Comparison of ENCODE assay signal across 19 cellular contexts in the genomic region with DNA sequence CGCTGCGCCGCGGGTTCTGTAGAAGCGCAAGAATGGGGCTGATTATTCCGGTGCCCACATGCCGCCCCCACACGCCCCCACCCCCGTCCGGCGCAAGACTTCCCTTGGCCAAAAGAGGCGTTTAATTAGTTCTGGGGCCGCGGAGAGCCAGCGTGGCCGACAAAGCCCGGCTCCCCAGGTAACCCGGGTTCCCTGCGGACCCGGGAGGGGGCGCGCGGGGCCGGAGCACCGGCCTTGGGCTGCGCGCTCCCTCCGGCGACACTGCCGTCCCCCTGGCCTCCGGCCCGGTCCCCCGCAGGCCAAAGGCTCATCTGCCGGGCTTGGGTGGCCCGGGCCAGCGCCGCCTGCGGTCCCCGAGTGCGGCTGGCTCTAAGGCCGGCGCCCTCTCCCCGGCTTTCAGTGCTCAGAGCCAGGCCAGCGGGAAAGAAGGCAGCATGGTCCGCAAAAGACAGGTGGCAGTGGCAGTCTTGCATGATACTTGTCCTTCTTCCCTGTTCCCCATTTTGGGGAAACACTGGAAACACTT. TPM values are rescaled to one million over a fixed set of nuclear protein-coding genes. Genes with fewer than 3 reads are reported as not detected.
DNase-seq lines count a peak whose midpoint lies in the region; ATAC-seq and TF ChIP-seq lines count a peak whose summit lies in the region.
"Had no signal": no experiment of that assay in that cellular context is flagged by ENCODE, and none has a peak within 500 bp of the region (broad histone marks: within the 10 kb centered on the region; RNA-seq: fewer than 3 reads in every experiment).

No MANE protein-coding gene starts in this region.

- no peaks in the 10 kb centered on the region for H3K79me2 ChIP-seq in mesendoderm (ENCODE audit: control insufficient read depth, insufficient read depth, low read length)

- H3K4me1 Mint-ChIP-seq in type B pancreatic cell (ENCODE audit: unreplicated experiment): no peaks in the 10 kb centered on the region

- H3K36me3 ChIP-seq in heart right ventricle (no peaks in the 10 kb centered on the region), mesendoderm (ENCODE audit: control insufficient read depth, insufficient read depth, low read length) (no peaks in the 10 kb centered on the region)
- H3K36me3 ChIP-seq: SJCRH30 had no signal

- H3K4ac ChIP-seq in mesendoderm (ENCODE audit: low read depth, low read length): no peak overlapping the region

- H3K79me1 ChIP-seq in mesendoderm (ENCODE audit: low read length): no peaks in the 10 kb centered on the region

- H3K4me2 ChIP-seq in mesendoderm (ENCODE audit: low read length): peak overlapping the region; percentile 56
- H3K4me2 ChIP-seq: KMS-11 had no signal

- H3K56ac ChIP-seq in mesendoderm (ENCODE audit: low read length): no peak overlapping the region

- H3K4me1 ChIP-seq in heart right ventricle (peaks cover 0 to 20% (median 14%) of the 10 kb centered on the region in 9 donors), mesendoderm (ENCODE audit: control insufficient read depth, low read depth, low read length) (no peaks in the 10 kb centered on the region)
- H3K4me1 ChIP-seq: SJCRH30 had no signal

- H3K4me3 ChIP-seq in heart right ventricle: peak overlapping the region in 8 of 10 donors; percentile 1 to 37 (median 30)
- H3K4me3 ChIP-seq in coronary artery: peak overlapping the region; percentile 36
- no peak overlapping the region for H3K4me3 ChIP-seq in mesendoderm (ENCODE audit: low read length)
- H3K4me3 ChIP-seq: GM23248, SJCRH30 had no signal

- H3K18ac ChIP-seq in mesendoderm (ENCODE audit: low read length): no peak overlapping the region

- no peak overlapping the region for H2BK5ac ChIP-seq in mesendoderm (ENCODE audit: low read length)

- H3K27ac ChIP-seq in heart right ventricle (no peak overlapping the region), coronary artery (no peak overlapping the region), mesendoderm (ENCODE audit: low read depth, low read length) (no peak overlapping the region)
- H3K27ac ChIP-seq: GM23248, KMS-11, SJCRH30 had no signal

- H3K9ac ChIP-seq in mesendoderm (ENCODE audit: low read length): no peak overlapping the region
- H3K9ac ChIP-seq: GM23248, KMS-11 had no signal

- DNase-seq in heart right ventricle (no peak), cardiac septum (ENCODE audit: low spot score) (no peak), coronary artery (ENCODE audit: low spot score) (no peak), mesendoderm (no peak), type B pancreatic cell (ENCODE audit: extremely low spot score, unreplicated experiment) (no peak), NCI-H526 treated with DMSO at 0.1 percent for 48 hours (lab: John Stamatoyannopoulos, UW) (no peak)
- no peak for DNase-seq in activated CD4-positive, alpha-beta T cell treated with anti-CD3 and anti-CD28 coated beads for 48 hours
- DNase-seq: activated gamma-delta T cell treated with Interleukin-2 at 50 U/mL for 16 hours; GM23248; NCI-H226; SJCRH30; stimulated activated naive CD4-positive, alpha-beta T cell had no signal

- H4K5ac ChIP-seq in mesendoderm (ENCODE audit: low read length): no peak overlapping the region

- no peak for ATAC-seq in heart right ventricle
- no peak for ATAC-seq in GM19328 (IDR thresholded peaks at IDR 0.05; ENCODE audit: unreplicated experiment)
- ATAC-seq: sciatic nerve had no signal

- no peak overlapping the region for H2AK5ac ChIP-seq in mesendoderm (ENCODE audit: low read length)

- H2BK120ac ChIP-seq in mesendoderm (ENCODE audit: low read depth, low read length): no peak overlapping the region

- no peak overlapping the region for H3K23ac ChIP-seq in mesendoderm (ENCODE audit: low read length)

- no peaks in the 10 kb centered on the region for H3K9me3 ChIP-seq in heart right ventricle
- H3K9me3 ChIP-seq: SJCRH30 had no signal

- no peaks in the 10 kb centered on the region for H3K36me3 Mint-ChIP-seq in type B pancreatic cell

- H3K27me3 ChIP-seq in heart right ventricle: peaks cover 17 to 100% (median 93%) of the 10 kb centered on the region in 7 donors
- H3K27me3 ChIP-seq in mesendoderm (ENCODE audit: insufficient read depth, low read length, poor library complexity): peaks cover 70% of the 10 kb centered on the region
- H3K27me3 ChIP-seq: SJCRH30 had no signal

- no peaks in the 10 kb centered on the region for H3K9me3 Mint-ChIP-seq in type B pancreatic cell

- H4K8ac ChIP-seq in mesendoderm (ENCODE audit: low read depth, low read length): no peak overlapping the region

- intact Hi-C loops in heart right ventricle (cut with DNase I): no loop called here
- intact Hi-C loops in cardiac septum (cut with DNase I): no loop called here

- H2BK15ac ChIP-seq in mesendoderm (replicated peaks; ENCODE audit: low read depth): no peak overlapping the region

- peak overlapping the region; percentile 69 for H3K4me3 Mint-ChIP-seq in type B pancreatic cell

- no peak overlapping the region for H3K27ac Mint-ChIP-seq in type B pancreatic cell

- 1% methylated on average over 45 of the region's 45 CpGs for WGBS in heart right ventricle, 2 donors
- no CpG with 5 or more reads among the region's 45 CpGs for WGBS in mesendoderm (ENCODE audit: extremely low coverage, insufficient coverage, low lambda C conversion rate)

- H3K27me3 Mint-ChIP-seq in type B pancreatic cell: peaks cover 90% of the 10 kb centered on the region

- TF ChIP-seq CTCF in heart right ventricle (IDR thresholded peaks at IDR 0.05) (no peak), coronary artery (IDR thresholded peaks at IDR 0.05) (no peak), type B pancreatic cell (conservative IDR thresholded peaks at IDR 0.05) (no peak)

RNA-seq across cellular contexts. Expression of a gene that starts 18.5 kb away (rescaled TPM):
- total RNA-seq in heart right ventricle (not detected), cardiac septum (not detected), type B pancreatic cell (ENCODE audit: low replicate concordance) (0.51 and 1.4 TPM in 2 replicates)
- polyA plus RNA-seq in heart right ventricle: not detected
- polyA plus RNA-seq in mesendoderm (2013, experiment 1 of 2): 0.08 TPM
- not detected for polyA plus RNA-seq in mesendoderm (2013, experiment 2 of 2)
- total RNA-seq: activated CD8-positive, alpha-beta memory T cell treated with anti-CD3 and anti-CD28 coated beads for 36 hours; fibroblast of villous mesenchyme; GM23248; kidney epithelial cell; sciatic nerve; SJCRH30 had no signal
- polyA plus RNA-seq: AG04450, GM23248 had no signal
